Comparison of ENCODE assay signal across 25 cellular contexts in the genomic region with DNA sequence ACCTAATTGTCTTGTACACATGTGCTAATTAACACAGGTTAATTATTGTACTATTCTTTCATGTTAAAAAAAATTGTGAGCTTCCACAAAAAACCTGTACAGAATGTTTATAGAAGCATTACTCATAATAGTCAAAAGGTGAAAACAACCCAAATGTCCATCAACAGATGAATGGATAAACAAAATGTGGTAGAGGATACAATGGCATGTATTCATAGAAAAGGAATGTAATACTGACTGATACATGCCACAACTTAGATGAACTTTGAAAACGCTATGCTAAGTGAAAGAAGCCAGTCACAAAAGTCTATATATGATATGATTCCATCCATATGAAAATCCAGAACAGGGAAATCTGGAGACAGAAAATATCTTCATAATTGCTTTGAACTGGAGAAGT. TPM values are rescaled to one million over a fixed set of nuclear protein-coding genes. Genes with fewer than 3 reads are reported as not detected.
DNase-seq lines count a peak whose midpoint lies in the region; ATAC-seq and TF ChIP-seq lines count a peak whose summit lies in the region.
"Had no signal": no experiment of that assay in that cellular context is flagged by ENCODE, and none has a peak within 500 bp of the region (broad histone marks: within the 10 kb centered on the region; RNA-seq: fewer than 3 reads in every experiment).

No MANE protein-coding gene starts in this region.

- no peak for TF ChIP-seq POLR2A in prostate gland (IDR thresholded peaks at IDR 0.05)

- H3K27ac ChIP-seq in RWPE2 (ENCODE audit: poor library complexity, severe bottlenecking): peak overlapping the region; percentile 17
- no peak overlapping the region for H3K27ac ChIP-seq in prostate gland
- H3K27ac ChIP-seq: dorsolateral prefrontal cortex, gastroesophageal sphincter, testis, vagina had no signal

- DNase-seq in HT-29 (ENCODE audit: low spot score) (peak; percentile 42), RWPE2 (ENCODE audit: low spot score) (no peak), renal cortical epithelial cell (ENCODE audit: low read depth) (peak; percentile 66), prostate gland (ENCODE audit: low spot score) (no peak), left cardiac atrium (no peak)
- DNase-seq in effector memory CD8-positive, alpha-beta T cell: no peak
- DNase-seq: activated CD4-positive, alpha-beta memory T cell treated with anti-CD3 and anti-CD28 coated beads for 36 hours; activated CD4-positive, CD25-positive, alpha-beta regulatory T cell; activated gamma-delta T cell treated with Interleukin-2 at 50 U/mL for 16 hours; AML-193; amniotic stem cell; caudate nucleus; CD8-positive, alpha-beta T cell; dorsolateral prefrontal cortex; mesenchymal stem cell; NCI-H2029; NCI-H510A treated with DMSO at 0.1 percent for 48 hours; stimulated activated CD4-positive, alpha-beta T cell treated with anti-CD3 and anti-CD28 coated beads, Interleukin-4, amount 100 ng/mL, for 1 hour; stimulated activated naive CD4-positive, alpha-beta T cell; T-helper 9 cell; testis had no signal

- no peak overlapping the region for H3K4me3 Mint-ChIP-seq in effector memory CD8-positive, alpha-beta T cell
- H3K4me3 Mint-ChIP-seq: activated CD4-positive, alpha-beta memory T cell treated with anti-CD3 and anti-CD28 coated beads for 36 hours; CD8-positive, alpha-beta T cell had no signal

- TF ChIP-seq CTCF in RWPE2 (IDR thresholded peaks at IDR 0.05; ENCODE audit: poor library complexity, severe bottlenecking): no peak
- TF ChIP-seq CTCF in prostate gland (IDR thresholded peaks at IDR 0.05): no peak

- WGBS in prostate gland: 56% methylated on average over 1 of the region's 1 CpG

- H3K27me3 Mint-ChIP-seq in effector memory CD8-positive, alpha-beta T cell: no peaks in the 10 kb centered on the region
- H3K27me3 Mint-ChIP-seq: activated CD4-positive, alpha-beta memory T cell treated with anti-CD3 and anti-CD28 coated beads for 36 hours had no signal

- H3K36me3 Mint-ChIP-seq in effector memory CD8-positive, alpha-beta T cell (ENCODE audit: insufficient read depth): peaks cover 67% of the 10 kb centered on the region

- H3K4me1 Mint-ChIP-seq in effector memory CD8-positive, alpha-beta T cell (ENCODE audit: low read depth in 2 of 2): peaks cover 6 to 15% of the 10 kb centered on the region in 2 donors

- H3K36me3 ChIP-seq in RWPE2 (ENCODE audit: low read depth) (peaks cover 89% of the 10 kb centered on the region), prostate gland (no peaks in the 10 kb centered on the region)

- peak overlapping the region; percentile 13 to 60 for H3K27ac Mint-ChIP-seq in effector memory CD8-positive, alpha-beta T cell
- H3K27ac Mint-ChIP-seq: activated CD4-positive, alpha-beta memory T cell treated with anti-CD3 and anti-CD28 coated beads for 36 hours; CD8-positive, alpha-beta T cell had no signal

- H3K27me3 ChIP-seq in RWPE2 (ENCODE audit: insufficient read depth, poor library complexity, severe bottlenecking) (no peaks in the 10 kb centered on the region), prostate gland (replicated peaks; ENCODE audit: insufficient read depth) (no peaks in the 10 kb centered on the region)
- H3K27me3 ChIP-seq: dorsolateral prefrontal cortex, gastroesophageal sphincter, testis, vagina had no signal

- ATAC-seq in RWPE2 (ENCODE audit: low read depth) (peak; percentile 93), HG03439 (IDR thresholded peaks at IDR 0.05; ENCODE audit: unreplicated experiment) (no peak), left cardiac atrium (no peak)
- no peak for ATAC-seq in effector memory CD8-positive, alpha-beta T cell (replicated peaks)
- ATAC-seq: CD8-positive, alpha-beta T cell; esophagus mucosa; gastroesophageal sphincter had no signal

- intact Hi-C loops in prostate gland (cut with DNase I) (no loop called here), left cardiac atrium (cut with DNase I) (no loop called here)

- peaks cover 5% of the 10 kb centered on the region for H3K4me1 ChIP-seq in RWPE2 (ENCODE audit: insufficient read depth, poor library complexity, severe bottlenecking)
- H3K4me1 ChIP-seq in prostate gland (replicated peaks): no peaks in the 10 kb centered on the region
- H3K4me1 ChIP-seq: gastroesophageal sphincter, testis, vagina had no signal

- H3K9me3 Mint-ChIP-seq in effector memory CD8-positive, alpha-beta T cell: no peaks in the 10 kb centered on the region
- H3K9me3 Mint-ChIP-seq: activated CD4-positive, alpha-beta memory T cell treated with anti-CD3 and anti-CD28 coated beads for 36 hours; CD8-positive, alpha-beta T cell had no signal

- H3K4me3 ChIP-seq in RWPE2 (ENCODE audit: severe bottlenecking) (no peak overlapping the region), prostate gland (no peak overlapping the region)
- H3K4me3 ChIP-seq: dorsolateral prefrontal cortex, gastroesophageal sphincter, testis, vagina had no signal

- H3K9me3 ChIP-seq in RWPE2 (ENCODE audit: severe bottlenecking) (no peaks in the 10 kb centered on the region), prostate gland (no peaks in the 10 kb centered on the region)
- H3K9me3 ChIP-seq: gastroesophageal sphincter, testis, vagina had no signal

RNA-seq across cellular contexts. Expression of gene RRAGA, which starts 25.6 kb away (rescaled TPM):
- 16.9 and 23.1 TPM in 2 replicates for total RNA-seq in HT-29 (2014; rRNA removed; shearing (Covaris generic))
- 22.2 and 76.9 TPM in 2 replicates for total RNA-seq in renal cortical epithelial cell
- 10 to 100 TPM; 49.9 to 63.4 TPM for total RNA-seq in prostate gland
- total RNA-seq in left cardiac atrium: 10 to 100 TPM; 72.1 to 94.6 TPM

RNA-seq across cellular contexts. Expression of gene HAUS6, which starts 27.9 kb away (rescaled TPM):
- 9.8 and 9.9 TPM in 2 replicates for total RNA-seq in HT-29 (2014; rRNA removed; shearing (Covaris generic))
- total RNA-seq in renal cortical epithelial cell (19.6 and 29.0 TPM in 2 replicates), prostate gland (10 to 100 TPM in 1 of 2 donors, 1 to 10 TPM in 1; 7.3 to 11.3 TPM), left cardiac atrium (10 to 100 TPM in 1 of 2 donors, 1 to 10 TPM in 1; 6.8 to 11.7 TPM)

RNA-seq across cellular contexts. Expression of gene SAXO1, which starts 41.8 kb away (rescaled TPM):
- total RNA-seq in HT-29 (2014; rRNA removed; shearing (Covaris generic)): not detected in 2 replicates
- under 0.01 TPM in 1 of 2 replicates, not detected in the other for total RNA-seq in renal cortical epithelial cell
- 1 to 10 TPM in 1 of 2 donors, under 1 TPM in 1; 0.36 to 6.1 TPM for total RNA-seq in prostate gland
- under 1 TPM in 1 of 2 donors, not detected in 1; 0.15 TPM for total RNA-seq in left cardiac atrium
- total RNA-seq: esophagus mucosa, vagina had no signal

RNA-seq across cellular contexts. Expression of gene PLIN2, which starts 52.5 kb away (rescaled TPM):
- 7.2 and 8.9 TPM in 2 replicates for total RNA-seq in HT-29 (2014; rRNA removed; shearing (Covaris generic))
- total RNA-seq in renal cortical epithelial cell (57.3 and 148 TPM in 2 replicates), prostate gland (10 to 100 TPM; 20.9 to 85.4 TPM), left cardiac atrium (100 to 1,000 TPM in 1 of 2 donors, 10 to 100 TPM in 1; 77.5 to 392 TPM)

Comparison
In these comparisons a context has a peak if more than half of its experiments do, and no peak if none do; other contexts are left out.
1. DNase-seq: peak in HT-29 (single experiment) and renal cortical epithelial cell (single experiment); none in RWPE2 (single experiment), effector memory CD8-positive, alpha-beta T cell (0 of 3), prostate gland (single experiment) and left cardiac atrium (single experiment).